Comparison of ENCODE assay signal across 1 cellular context in genomic region chr12:22576473-22576872, GRCh38.
TF ChIP-seq lines count a peak whose summit lies in the region.

No MANE protein-coding gene starts in this region.

TF ChIP-seq in HepG2, 621 proteins besides CTCF, POLR2A, EP300 and RAD21:
- TF ChIP-seq ZNF691 (CRISPR knock-in tag; IDR thresholded peaks at IDR 0.05; ENCODE audit: borderline replicate concordance, low read depth) (no peak), MNT (IDR thresholded peaks at IDR 0.05) (peak; percentile 32; the same call in 1 of the 2 replicates)
